Comparison of ENCODE assay signal across 17 cellular contexts in genomic region chr7:2358968-2359527, GRCh38. TPM values are rescaled to one million over a fixed set of nuclear protein-coding genes. Genes with fewer than 3 reads are reported as not detected.
DNase-seq lines count a peak whose midpoint lies in the region; ATAC-seq and TF ChIP-seq lines count a peak whose summit lies in the region.
"Had no signal": no experiment of that assay in that cellular context is flagged by ENCODE, and none has a peak within 500 bp of the region (broad histone marks: within the 10 kb centered on the region; RNA-seq: fewer than 3 reads in every experiment).

No MANE protein-coding gene starts in this region.

- DNase-seq in activated CD8-positive, alpha-beta memory T cell treated with anti-CD3 and anti-CD28 coated beads, Interleukin-2, amount 10 ng/mL, durations not matched to agents 7 days and 5 days: no peak
- DNase-seq in activated CD8-positive, alpha-beta memory T cell treated with anti-CD3 and anti-CD28 coated beads for 24 hours: no peak
- peak; percentile 5 for DNase-seq in NCI-H1436 treated with DMSO at 0.1 percent for 48 hours (lab: John Stamatoyannopoulos, UW)
- DNase-seq: activated CD4-positive, alpha-beta T cell treated with anti-CD3 and anti-CD28 coated beads, Interleukin-2, amount 50 U/mL, for 1 hour; Calu3; cortex of kidney; esophagus squamous epithelium; Kasumi-1; NCI-H2029; T-helper 2 cell had no signal

- H3K9me3 Mint-ChIP-seq in activated CD8-positive, alpha-beta memory T cell treated with anti-CD3 and anti-CD28 coated beads, Interleukin-2, amount 10 ng/mL, durations not matched to agents 7 days and 5 days (ENCODE audit: low read depth): no peaks in the 10 kb centered on the region
- no peaks in the 10 kb centered on the region for H3K9me3 Mint-ChIP-seq in brain
- H3K9me3 Mint-ChIP-seq in stimulated activated memory B cell treated with anti-CD40 and anti-IgM and Interleukin-4, amounts not matched to agents 10 μg/mL and 1 μg/mL and 100 μg/mL, for 72 hours: no peaks in the 10 kb centered on the region
- H3K9me3 Mint-ChIP-seq: activated T-helper 2 cell treated with anti-CD3 and anti-CD28 coated beads, Interferon-gamma antibody, Interleukin-2, Interleukin-4, amounts not matched to agents 10 μg/mL and 5 μg/mL and 100 μg/mL, durations not matched to agents 14 hours and 24 hours and 36 hours had no signal

- peaks cover 22% of the 10 kb centered on the region for H3K4me1 Mint-ChIP-seq in activated CD8-positive, alpha-beta memory T cell treated with anti-CD3 and anti-CD28 coated beads, Interleukin-2, amount 10 ng/mL, durations not matched to agents 7 days and 5 days
- peaks cover 48% of the 10 kb centered on the region for H3K4me1 Mint-ChIP-seq in brain
- H3K4me1 Mint-ChIP-seq in stimulated activated memory B cell treated with anti-CD40 and anti-IgM and Interleukin-4, amounts not matched to agents 10 μg/mL and 1 μg/mL and 100 μg/mL, for 72 hours: peaks cover 40% of the 10 kb centered on the region

- H3K4me3 Mint-ChIP-seq in activated CD8-positive, alpha-beta memory T cell treated with anti-CD3 and anti-CD28 coated beads, Interleukin-2, amount 10 ng/mL, durations not matched to agents 7 days and 5 days: no peak overlapping the region
- peak overlapping the region; percentile 30 to 52 (median 42) for H3K4me3 Mint-ChIP-seq in brain
- no peak overlapping the region for H3K4me3 Mint-ChIP-seq in stimulated activated memory B cell treated with anti-CD40 and anti-IgM and Interleukin-4, amounts not matched to agents 10 μg/mL and 1 μg/mL and 100 μg/mL, for 72 hours

- H3K27ac Mint-ChIP-seq in activated CD8-positive, alpha-beta memory T cell treated with anti-CD3 and anti-CD28 coated beads, Interleukin-2, amount 10 ng/mL, durations not matched to agents 7 days and 5 days: peak overlapping the region; percentile 6
- peak overlapping the region in 4 of 5 experiments; percentile 5 to 80 (median 52) for H3K27ac Mint-ChIP-seq in brain
- H3K27ac Mint-ChIP-seq in stimulated activated memory B cell treated with anti-CD40 and anti-IgM and Interleukin-4, amounts not matched to agents 10 μg/mL and 1 μg/mL and 100 μg/mL, for 72 hours: peak overlapping the region; percentile 48
- H3K27ac Mint-ChIP-seq: activated T-helper 2 cell treated with anti-CD3 and anti-CD28 coated beads, Interferon-gamma antibody, Interleukin-2, Interleukin-4, amounts not matched to agents 10 μg/mL and 5 μg/mL and 100 μg/mL, durations not matched to agents 14 hours and 24 hours and 36 hours had no signal

- H3K27me3 Mint-ChIP-seq in activated CD8-positive, alpha-beta memory T cell treated with anti-CD3 and anti-CD28 coated beads, Interleukin-2, amount 10 ng/mL, durations not matched to agents 7 days and 5 days: no peaks in the 10 kb centered on the region
- peaks cover 4% of the 10 kb centered on the region for H3K27me3 Mint-ChIP-seq in brain
- H3K27me3 Mint-ChIP-seq in stimulated activated memory B cell treated with anti-CD40 and anti-IgM and Interleukin-4, amounts not matched to agents 10 μg/mL and 1 μg/mL and 100 μg/mL, for 72 hours: no peaks in the 10 kb centered on the region

- TF ChIP-seq CTCF in brain (conservative IDR thresholded peaks at IDR 0.05): no peak

- CTCF ChIA-PET in activated CD8-positive, alpha-beta memory T cell treated with anti-CD3 and anti-CD28 coated beads, Interleukin-2, amount 10 ng/mL, durations not matched to agents 7 days and 5 days (lab: Charles Lee): no interaction called here

- ATAC-seq in activated CD8-positive, alpha-beta memory T cell treated with anti-CD3 and anti-CD28 coated beads, Interleukin-2, amount 10 ng/mL, durations not matched to agents 7 days and 5 days: no peak
- ATAC-seq in stimulated activated memory B cell treated with anti-CD40 and anti-IgM and Interleukin-4, amounts not matched to agents 10 μg/mL and 1 μg/mL and 100 μg/mL, for 72 hours: no peak
- ATAC-seq in GM19452 (IDR thresholded peaks at IDR 0.05; ENCODE audit: unreplicated experiment) (no peak), HG03196 (IDR thresholded peaks at IDR 0.05; ENCODE audit: unreplicated experiment) (no peak), HG02623 (IDR thresholded peaks at IDR 0.05; ENCODE audit: unreplicated experiment) (no peak)
- ATAC-seq: A549 had no signal

- peaks cover 39% of the 10 kb centered on the region for H3K36me3 Mint-ChIP-seq in activated CD8-positive, alpha-beta memory T cell treated with anti-CD3 and anti-CD28 coated beads, Interleukin-2, amount 10 ng/mL, durations not matched to agents 7 days and 5 days
- H3K36me3 Mint-ChIP-seq in brain: peaks cover 45% of the 10 kb centered on the region
- peaks cover 48% of the 10 kb centered on the region for H3K36me3 Mint-ChIP-seq in stimulated activated memory B cell treated with anti-CD40 and anti-IgM and Interleukin-4, amounts not matched to agents 10 μg/mL and 1 μg/mL and 100 μg/mL, for 72 hours

RNA-seq across cellular contexts. Expression of gene EIF3B, which starts 4.4 kb away (rescaled TPM):
- 100 to 1,000 TPM; 170 to 204 TPM for total RNA-seq in activated CD8-positive, alpha-beta memory T cell treated with anti-CD3 and anti-CD28 coated beads, Interleukin-2, amount 10 ng/mL, durations not matched to agents 7 days and 5 days
- polyA plus RNA-seq in brain (ENCODE audit: insufficient read depth, low read depth, low replicate concordance): 120 TPM

RNA-seq across cellular contexts. Expression of gene CHST12, which starts 44.4 kb away (rescaled TPM):
- total RNA-seq in activated CD8-positive, alpha-beta memory T cell treated with anti-CD3 and anti-CD28 coated beads, Interleukin-2, amount 10 ng/mL, durations not matched to agents 7 days and 5 days: 100 to 1,000 TPM in 1 of 2 experiments, 10 to 100 TPM in 1; 70.8 to 103 TPM
- 17.5 TPM for polyA plus RNA-seq in brain (ENCODE audit: insufficient read depth, low read depth, low replicate concordance)

RNA-seq across cellular contexts. Expression of gene SNX8, which starts 44.8 kb away (rescaled TPM):
- total RNA-seq in activated CD8-positive, alpha-beta memory T cell treated with anti-CD3 and anti-CD28 coated beads, Interleukin-2, amount 10 ng/mL, durations not matched to agents 7 days and 5 days: 10 to 100 TPM; 25.0 to 27.9 TPM
- polyA plus RNA-seq in brain (ENCODE audit: insufficient read depth, low read depth, low replicate concordance): 23.5 TPM

Comparison
In these comparisons a context has a peak if more than half of its experiments do, and no peak if none do; other contexts are left out.
1. H3K4me3 Mint-ChIP-seq: peak in brain (5 of 5); none in activated CD8-positive, alpha-beta memory T cell treated with anti-CD3 and anti-CD28 coated beads, Interleukin-2, amount 10 ng/mL, durations not matched to agents 7 days and 5 days (single experiment) and stimulated activated memory B cell treated with anti-CD40 and anti-IgM and Interleukin-4, amounts not matched to agents 10 μg/mL and 1 μg/mL and 100 μg/mL, for 72 hours (single experiment).
2. Peak in every context shown above with its lines, with median percentiles within 50 percentile points of each other: H3K27ac Mint-ChIP-seq.